In the genomic region with DNA sequence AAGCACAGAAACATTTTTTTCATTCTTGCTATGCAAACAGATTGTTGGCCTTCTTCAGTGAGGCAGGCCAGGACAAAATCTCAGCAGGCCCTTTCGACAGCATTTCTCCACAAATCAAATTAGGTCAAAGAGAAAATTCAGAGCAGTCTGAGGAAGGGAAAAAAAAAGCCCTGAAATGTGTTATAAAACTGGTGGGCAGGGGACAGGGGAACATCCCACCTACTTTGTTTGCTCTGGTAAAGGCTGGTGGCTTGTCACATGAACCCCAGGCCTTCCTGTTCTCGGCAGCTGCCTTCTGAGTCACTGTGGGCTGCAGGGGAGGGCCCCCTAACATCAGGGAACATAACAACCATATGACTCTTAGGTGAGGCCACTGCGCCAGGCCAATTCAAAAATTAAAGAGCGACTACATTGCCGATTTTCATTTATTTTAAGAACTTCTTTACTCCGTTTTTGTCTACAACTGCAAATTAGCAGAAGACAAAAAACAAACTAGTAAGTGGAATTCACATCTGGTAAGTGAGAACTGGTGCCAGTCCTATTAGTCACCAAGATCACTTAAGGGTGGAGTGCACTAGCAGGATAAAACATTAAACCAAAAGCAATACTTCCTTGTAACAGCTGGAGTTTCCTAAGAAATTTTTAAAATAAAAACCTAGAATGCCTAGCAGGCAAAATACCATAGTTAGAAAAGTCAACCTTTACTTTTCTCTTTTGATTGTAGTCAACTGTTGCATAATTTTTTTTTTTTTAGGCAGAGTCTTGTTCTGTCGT, we compare ENCODE assay signal across 9 cellular contexts. TPM values are rescaled to one million over a fixed set of nuclear protein-coding genes. Genes with fewer than 3 reads are reported as not detected.
DNase-seq lines count a peak whose midpoint lies in the region; FAIRE-seq and TF ChIP-seq lines count a peak whose summit lies in the region.
"Had no signal": no experiment of that assay in that cellular context is flagged by ENCODE, and none has a peak within 500 bp of the region (broad histone marks: within the 10 kb centered on the region; RNA-seq: fewer than 3 reads in every experiment).

No MANE protein-coding gene starts in this region.

- H3K27me3 ChIP-seq in GM06990 (replicated peaks; ENCODE audit: control insufficient read depth, insufficient read depth, low read length), result no peaks in the 10 kb centered on the region
- H3K27me3 ChIP-seq in H1 (replicated peaks in 1 of 4; ENCODE audit: control insufficient read depth in 3 of 4, extremely low read depth in 1 of 4, insufficient read depth in 3 of 4, low read length in 3 of 4), result peaks cover 0 to 1% (median 0%) of the 10 kb centered on the region in 4 experiments; a peak in 1 of 7 replicates
- no peaks in the 10 kb centered on the region for H3K27me3 ChIP-seq in mucosa of rectum (ENCODE audit: control insufficient read depth in 2 of 2, insufficient read depth in 2 of 2, low read length in 2 of 2)

- no peak for TF ChIP-seq EP300 in H1 (IDR thresholded peaks at IDR 0.05; ENCODE audit: borderline replicate concordance in 1 of 2, low read depth in 2 of 2, low read length in 2 of 2)

- H3K56ac ChIP-seq in H1 (replicated peaks; ENCODE audit: insufficient read length, low read depth, low read length), result no peak overlapping the region

- H3K9ac ChIP-seq in H1 (replicated peaks in 1 of 4; ENCODE audit: extremely low read depth in 1 of 4, low read depth in 3 of 4, low read length in 3 of 4) (peak overlapping the region in 1 of 4 experiments; percentile 54; a peak in 1 of 7 replicates), mucosa of rectum (ENCODE audit: low read depth in 1 of 2, low read length in 2 of 2) (peak overlapping the region; percentile 44 to 48)

- no peak for FAIRE-seq in H1 (lab: Jason Lieb, UNC)
- FAIRE-seq: islet of Langerhans had no signal

- H3K4me3 ChIP-seq in GM06990 (replicated peaks; ENCODE audit: low read depth, low read length), result no peak overlapping the region
- H3K4me3 ChIP-seq in HEK293 (ENCODE audit: low read depth, low read length), result no peak overlapping the region
- no peak overlapping the region for H3K4me3 ChIP-seq in H1 (ENCODE audit: extremely low read depth in 1 of 4, insufficient read depth in 2 of 4, low read depth in 3 of 4, low read length in 4 of 4)
- no peak overlapping the region for H3K4me3 ChIP-seq in mucosa of rectum (ENCODE audit: low read length in 2 of 2)

- POLR2A ChIA-PET in HEK293 (lab: Yijun Ruan, JAX), result interaction anchor here (1.0 kb wide), 1 partner anchor 18 kb away, joined by 7 read pairs; no protein-coding TSS in a partner anchor
- POLR2A ChIA-PET in H1 (lab: Charles Lee; ENCODE audit: partially characterized antibody), result interaction anchor here (0.7 to 1.6 kb wide), 3 partner anchors 26 to 55 kb away, joined by 3 read pairs; partner anchors contain the start of gene DENND4C

- no peak overlapping the region for H3K4me2 ChIP-seq in H1 (ENCODE audit: insufficient read depth in 1 of 2, low read depth in 2 of 2, low read length in 2 of 2)

- H3K27ac ChIP-seq in HEK293 (ENCODE audit: extremely low read depth, low read depth, low read length), result no peak overlapping the region
- no peak overlapping the region for H3K27ac ChIP-seq in H1 (ENCODE audit: low read depth, low read length)
- peak overlapping the region; percentile 86 to 93 for H3K27ac ChIP-seq in mucosa of rectum (ENCODE audit: low read depth in 2 of 2, low read length in 2 of 2)

- H2BK120ac ChIP-seq in H1 (replicated peaks; ENCODE audit: low read depth, low read length), result no peak overlapping the region

- no peaks in the 10 kb centered on the region for H3K4me1 ChIP-seq in HEK293 (ENCODE audit: control insufficient read depth, insufficient read depth, low read length)
- no peaks in the 10 kb centered on the region for H3K4me1 ChIP-seq in H1 (replicated peaks in 1 of 4; ENCODE audit: control insufficient read depth in 3 of 4, insufficient read depth in 4 of 4, low read length in 3 of 4)
- peaks cover 25 to 26% of the 10 kb centered on the region in 2 donors for H3K4me1 ChIP-seq in mucosa of rectum (ENCODE audit: control insufficient read depth in 2 of 2, insufficient read depth in 2 of 2, low read length in 2 of 2)

- no peak for TF ChIP-seq RAD21 in H1 (IDR thresholded peaks at IDR 0.05 in 1 of 2, conservative IDR thresholded peaks at IDR 0.05 in 1 of 2; ENCODE audit: low read depth in 2 of 2, low read length in 2 of 2)

- DNase-seq in GM06990 (ENCODE audit: extremely low read depth, insufficient read length) (peak; percentile 53), NAMALWA (ENCODE audit: low spot score) (peak; percentile 35), H1 (ENCODE audit: low read depth in 1 of 2, low spot score in 2 of 2) (no peak), NCI-H526 treated with DMSO at 0.1 percent for 48 hours (lab: John Stamatoyannopoulos, UW) (no peak)
- peak; percentile 73 for DNase-seq in activated CD8-positive, alpha-beta memory T cell treated with anti-CD3 and anti-CD28 coated beads for 4 hours (ENCODE audit: low read depth in 2 of 2)
- DNase-seq in stimulated activated CD8-positive, alpha-beta memory T cell treated with anti-CD3 and anti-CD28 coated beads, Interleukin-4, amount 100 ng/mL, for 24 hours (ENCODE audit: low read depth), result peak; percentile 70

- WGBS in H1 (ENCODE audit: extremely low coverage in 1 of 2, insufficient coverage in 1 of 2, insufficient read length in 1 of 2, insufficient replicate concordance in 2 of 2, low coverage in 1 of 2, low lambda C conversion rate in 2 of 2, missing lambda C conversion rate in 1 of 2), 2 experiments, result 81% methylated on average over 7 of the region's 7 CpGs; no CpG with 5 or more reads in 1 of the 2 experiments

- TF ChIP-seq POLR2A in H1 (IDR thresholded peaks at IDR 0.05; ENCODE audit: control extremely low read depth in 1 of 2, low read depth in 2 of 2, low read length in 2 of 2), result no peak

- H3K18ac ChIP-seq in H1 (ENCODE audit: extremely low read depth, low read length), result no peak overlapping the region

- H3K9me3 ChIP-seq in HEK293 (ENCODE audit: control insufficient read depth, insufficient read depth, low read depth, low read length) (no peaks in the 10 kb centered on the region), H1 (ENCODE audit: insufficient read depth in 2 of 2, low read depth in 1 of 2, low read length in 1 of 2) (no peaks in the 10 kb centered on the region), mucosa of rectum (ENCODE audit: control insufficient read depth in 2 of 2, low read length in 2 of 2) (no peaks in the 10 kb centered on the region)

- no peaks in the 10 kb centered on the region for H3K79me2 ChIP-seq in H1 (ENCODE audit: control insufficient read depth in 1 of 2, insufficient read depth in 2 of 2, low read length in 2 of 2)

- CTCF ChIA-PET in HEK293 (lab: Yijun Ruan, JAX), result interaction anchor here (0.6 to 1.0 kb wide), 4 partner anchors 10 to 824 kb away, joined by 3 to 8 read pairs (median 4); no protein-coding TSS in a partner anchor
- CTCF ChIA-PET in H1 (lab: Charles Lee; ENCODE audit: partially characterized antibody), result interaction anchor here (0.6 to 2.0 kb wide), 5 partner anchors 10 to 273 kb away, joined by 3 to 13 read pairs (median 5); no protein-coding TSS in a partner anchor

- no peak overlapping the region for H4K91ac ChIP-seq in H1 (replicated peaks; ENCODE audit: insufficient read length, low read length)

- H2BK5ac ChIP-seq in H1 (ENCODE audit: low read depth, low read length), result no peak overlapping the region

- H3K36me3 ChIP-seq in GM06990 (ENCODE audit: control insufficient read depth, insufficient read depth, low read length) (no peaks in the 10 kb centered on the region), HEK293 (ENCODE audit: control insufficient read depth in 2 of 2, insufficient read depth in 1 of 2, low read length in 2 of 2) (no peaks in the 10 kb centered on the region), H1 (ENCODE audit: control insufficient read depth in 2 of 4, insufficient read depth in 4 of 4, low read length in 3 of 4) (no peaks in the 10 kb centered on the region), mucosa of rectum (ENCODE audit: control insufficient read depth in 2 of 2, insufficient read depth in 2 of 2, low read length in 2 of 2) (no peaks in the 10 kb centered on the region)

- H2AFZ ChIP-seq in H1 (ENCODE audit: low read length), result 0 out of 2 replicates have a peak overlapping the region, but pooled peaks have one; percentile 8

- H4K5ac ChIP-seq in H1 (ENCODE audit: insufficient read length, low read depth, low read length), result no peak overlapping the region

- no peak overlapping the region for H2BK15ac ChIP-seq in H1 (ENCODE audit: low read length)

- no peak overlapping the region for H2BK20ac ChIP-seq in H1 (ENCODE audit: low read length)

- H3K79me1 ChIP-seq in H1 (ENCODE audit: low read depth, low read length), result no peaks in the 10 kb centered on the region

- no peak overlapping the region for H2BK12ac ChIP-seq in H1 (ENCODE audit: low read depth, low read length)

- no peak overlapping the region for H4K8ac ChIP-seq in H1 (ENCODE audit: extremely low read depth, insufficient read depth, low read length)

- H2AK5ac ChIP-seq in H1 (ENCODE audit: low read depth, low read length), result no peak overlapping the region

- TF ChIP-seq CTCF in GM06990 (IDR thresholded peaks at IDR 0.05; ENCODE audit: insufficient read depth, low read length, poor library complexity, severe bottlenecking) (no peak), HEK293 (tag by site-specific recombination; IDR thresholded peaks at IDR 0.05) (no peak), H1 (IDR thresholded peaks at IDR 0.05; ENCODE audit: control extremely low read depth in 1 of 3, insufficient read depth in 1 of 3, low read depth in 1 of 3, low read length in 3 of 3) (no peak)

- H3K23ac ChIP-seq in H1 (ENCODE audit: insufficient read length), result no peak overlapping the region

- no peaks in the 10 kb centered on the region for H3K23me2 ChIP-seq in H1 (ENCODE audit: low read depth, low read length)

- no peak overlapping the region for H3K4ac ChIP-seq in H1 (replicated peaks; ENCODE audit: insufficient read length, low read depth, low read length)

- H3K14ac ChIP-seq in H1 (ENCODE audit: insufficient read length), result no peak overlapping the region

- no peaks in the 10 kb centered on the region for H4K20me1 ChIP-seq in H1 (replicated peaks in 1 of 2; ENCODE audit: control insufficient read depth in 1 of 2, insufficient read depth in 2 of 2, low read length in 2 of 2)

RNA-seq across cellular contexts. Expression of gene DENND4C, which starts 46.2 kb away (rescaled TPM):
- total RNA-seq in H1 (2021; fragmentation: NEBNext Ultra II Directional; extraction: Animal tissue kit (Norgen Biotek cat#: 25700)), result 18.9 and 19.8 TPM in 2 replicates
- 4.8 and 6.9 TPM in 2 replicates for polyA plus RNA-seq in H1 (2011; rRNA removed)
- polyA plus RNA-seq in H1 (2011; cell fraction: cytosol; rRNA removed), result 8.3 TPM
- polyA plus RNA-seq in H1 (2011; cell fraction: nucleus; rRNA removed), result 5.7 TPM
- polyA plus RNA-seq in H1 (2012, experiment 1 of 2), result 6.2 to 11.8 TPM (median 8.4 TPM) in 4 replicates
- polyA plus RNA-seq in H1 (2012, experiment 2 of 2), result 0.63 TPM
- polyA plus RNA-seq in H1 (2013, experiment 1 of 2), result 8.0 TPM
- polyA plus RNA-seq in H1 (2013, experiment 2 of 2), result 7.9 TPM
- polyA minus RNA-seq in H1 (2011; rRNA and poly(A)+ RNA removed), result 28.5 and 47.2 TPM in 2 replicates
- 16.4 TPM for polyA minus RNA-seq in H1 (2011; cell fraction: cytosol; rRNA and poly(A)+ RNA removed)
- 52.8 TPM for polyA minus RNA-seq in H1 (2011; cell fraction: nucleus; rRNA and poly(A)+ RNA removed)

RNA-seq across cellular contexts. Expression of gene PLIN2, which starts 57.0 kb away (rescaled TPM):
- total RNA-seq in H1 (2021; fragmentation: NEBNext Ultra II Directional; extraction: Animal tissue kit (Norgen Biotek cat#: 25700)), result 26.1 and 27.5 TPM in 2 replicates
- polyA plus RNA-seq in H1 (2011; rRNA removed), result 50.2 and 55.0 TPM in 2 replicates
- 57.7 TPM for polyA plus RNA-seq in H1 (2011; cell fraction: cytosol; rRNA removed)
- 43.7 TPM for polyA plus RNA-seq in H1 (2011; cell fraction: nucleus; rRNA removed)
- polyA plus RNA-seq in H1 (2012, experiment 1 of 2), result 32.7 to 46.0 TPM (median 42.4 TPM) in 4 replicates
- 9.3 TPM for polyA plus RNA-seq in H1 (2012, experiment 2 of 2)
- 19.3 TPM for polyA plus RNA-seq in H1 (2013, experiment 1 of 2)
- 18.3 TPM for polyA plus RNA-seq in H1 (2013, experiment 2 of 2)
- polyA minus RNA-seq in H1 (2011; rRNA and poly(A)+ RNA removed), result 141 and 146 TPM in 2 replicates
- 24.7 TPM for polyA minus RNA-seq in H1 (2011; cell fraction: cytosol; rRNA and poly(A)+ RNA removed)
- polyA minus RNA-seq in H1 (2011; cell fraction: nucleus; rRNA and poly(A)+ RNA removed), result 61.1 TPM

Comparison
In these comparisons a context has a peak if more than half of its experiments do, and no peak if none do; other contexts are left out.
1. DNase-seq: peak in GM06990 (single experiment), NAMALWA (single experiment), activated CD8-positive, alpha-beta memory T cell treated with anti-CD3 and anti-CD28 coated beads for 4 hours (2 of 2) and stimulated activated CD8-positive, alpha-beta memory T cell treated with anti-CD3 and anti-CD28 coated beads, Interleukin-4, amount 100 ng/mL, for 24 hours (single experiment); none in H1 (0 of 2) and NCI-H526 treated with DMSO at 0.1 percent for 48 hours (single experiment).
2. H3K27ac ChIP-seq: peak in mucosa of rectum (2 of 2); none in HEK293 (single experiment) and H1 (single experiment).